ENCODE assay signal across 25 cellular contexts in the genomic region with DNA sequence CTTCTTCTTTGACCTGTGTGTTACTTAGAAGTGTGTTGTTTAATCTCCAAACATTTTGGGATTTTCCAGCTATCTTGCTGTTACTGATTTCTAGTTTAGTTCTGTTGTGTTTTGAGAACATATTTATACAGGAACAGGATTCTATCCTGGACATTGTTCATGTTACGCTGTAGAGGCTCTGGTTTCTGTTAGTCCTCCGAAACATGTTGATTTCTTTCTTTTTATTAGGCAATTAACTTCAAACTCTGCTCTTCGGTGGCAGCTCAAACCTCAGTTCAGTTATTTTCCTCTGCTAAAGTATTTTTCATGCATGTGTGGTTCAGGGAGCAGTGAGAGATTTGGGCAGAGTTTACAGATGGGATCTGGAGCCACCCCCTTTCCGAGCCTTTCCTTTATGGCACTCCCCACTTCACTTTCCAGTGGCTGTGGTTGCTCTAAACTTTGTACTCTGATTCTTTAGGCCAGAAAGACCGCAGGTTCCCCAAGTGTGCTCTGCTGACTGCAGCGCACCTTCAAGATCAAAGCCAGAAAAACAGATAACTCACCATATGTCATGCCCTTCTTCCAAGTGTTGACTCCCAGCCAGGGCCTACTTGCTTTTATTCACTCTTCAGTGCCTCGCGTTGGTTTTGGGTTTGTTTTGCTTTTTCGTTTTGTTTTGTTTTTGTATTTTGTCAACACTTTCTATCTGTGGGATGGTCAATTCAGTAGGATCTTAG.
DNase-seq lines count a peak whose midpoint lies in the region; TF ChIP-seq lines count a peak whose summit lies in the region.
"Had no signal": no experiment of that assay in that cellular context is flagged by ENCODE, and none has a peak within 500 bp of the region (broad histone marks: within the 10 kb centered on the region; RNA-seq: fewer than 3 reads in every experiment).

No MANE protein-coding gene starts in this region.

- no peak overlapping the region for H2BK120ac ChIP-seq in H9 (ENCODE audit: low read depth, low read length, poor library complexity, severe bottlenecking)

- no peak overlapping the region for H3K4me3 ChIP-seq in fibroblast of villous mesenchyme (ENCODE audit: low read depth, low read length)
- no peak overlapping the region for H3K4me3 ChIP-seq in parathyroid adenoma (ENCODE audit: low read depth, low read length)
- no peak overlapping the region for H3K4me3 ChIP-seq in ascending aorta
- H3K4me3 ChIP-seq: gastroesophageal sphincter, PC-9, suprapubic skin had no signal

- H3K79me2 ChIP-seq in parathyroid adenoma (no peaks in the 10 kb centered on the region), H9 (ENCODE audit: insufficient read depth, low read length) (no peaks in the 10 kb centered on the region)

- H3K27me3 Mint-ChIP-seq in H9 (ENCODE audit: low read depth): peaks cover 7% of the 10 kb centered on the region
- peaks cover 24% of the 10 kb centered on the region for H3K27me3 Mint-ChIP-seq in activated naive CD4-positive, alpha-beta T cell treated with anti-CD3 and anti-CD28 coated beads for 36 hours (ENCODE audit: low read depth)

- H2AK5ac ChIP-seq in H9 (ENCODE audit: insufficient read length, low read length): no peak overlapping the region

- H3K4me1 ChIP-seq in parathyroid adenoma (no peaks in the 10 kb centered on the region), H9 (ENCODE audit: insufficient read depth, low read length) (no peaks in the 10 kb centered on the region), ascending aorta (peaks cover 6 to 13% of the 10 kb centered on the region in 2 donors)

- no peak overlapping the region for H3K4me3 Mint-ChIP-seq in H9
- no peak overlapping the region for H3K4me3 Mint-ChIP-seq in activated naive CD4-positive, alpha-beta T cell treated with anti-CD3 and anti-CD28 coated beads for 36 hours
- H3K4me3 Mint-ChIP-seq: activated CD4-positive, alpha-beta T cell treated with anti-CD3 and anti-CD28 coated beads for 36 hours; activated naive CD4-positive, alpha-beta T cell treated with anti-CD3 and anti-CD28 coated beads, Interleukin-2, amount 10 ng/mL, durations not matched to agents 7 days and 5 days; activated T-cell treated with anti-CD3 and anti-CD28 coated beads, Interleukin-2, amount 50 U/mL, for 4 hours; CD8-positive, alpha-beta T cell; memory B cell; naive thymus-derived CD4-positive, alpha-beta T cell had no signal

- no peaks in the 10 kb centered on the region for H3K27me3 ChIP-seq in parathyroid adenoma (ENCODE audit: control insufficient read depth, insufficient read depth, low read length)
- H3K27me3 ChIP-seq in H9 (ENCODE audit: insufficient read depth, low read length): no peaks in the 10 kb centered on the region
- H3K27me3 ChIP-seq in ascending aorta: no peaks in the 10 kb centered on the region
- H3K27me3 ChIP-seq: gastroesophageal sphincter, suprapubic skin had no signal

- H2BK5ac ChIP-seq in H9 (ENCODE audit: insufficient read length, low read length): no peak overlapping the region

- no peaks in the 10 kb centered on the region for H3K9me3 ChIP-seq in parathyroid adenoma (ENCODE audit: control insufficient read depth, low read length)
- no peaks in the 10 kb centered on the region for H3K9me3 ChIP-seq in H9 (ENCODE audit: control insufficient read depth, low read depth, low read length)
- H3K9me3 ChIP-seq in ascending aorta: no peaks in the 10 kb centered on the region
- H3K9me3 ChIP-seq: gastroesophageal sphincter, suprapubic skin had no signal

- H2AFZ ChIP-seq in parathyroid adenoma (peak overlapping the region; percentile 1), H9 (ENCODE audit: low read length) (no peak overlapping the region)
- H2AFZ ChIP-seq: PC-9 had no signal

- H3K4me1 Mint-ChIP-seq in H9: peaks cover 5 to 9% of the 10 kb centered on the region in 2 experiments
- H3K4me1 Mint-ChIP-seq in activated naive CD4-positive, alpha-beta T cell treated with anti-CD3 and anti-CD28 coated beads for 36 hours (ENCODE audit: low read depth): no peaks in the 10 kb centered on the region
- H3K4me1 Mint-ChIP-seq: activated naive CD4-positive, alpha-beta T cell treated with anti-CD3 and anti-CD28 coated beads, Interleukin-2, amount 10 ng/mL, durations not matched to agents 7 days and 5 days had no signal

- H4K5ac ChIP-seq in H9 (ENCODE audit: insufficient read length, low read depth, low read length): no peak overlapping the region

- no peak overlapping the region for H3K4ac ChIP-seq in H9 (ENCODE audit: low read depth, low read length)

- no peaks in the 10 kb centered on the region for H3K79me1 ChIP-seq in H9 (ENCODE audit: insufficient read depth, low read depth, low read length, poor library complexity, severe bottlenecking)

- H3K36me3 Mint-ChIP-seq in H9 (ENCODE audit: insufficient read depth in 1 of 3, low read depth in 3 of 3): peaks cover under 1 to 8% (median 5%) of the 10 kb centered on the region in 3 experiments; a peak in 6 of 7 replicates
- H3K36me3 Mint-ChIP-seq in activated naive CD4-positive, alpha-beta T cell treated with anti-CD3 and anti-CD28 coated beads for 36 hours (ENCODE audit: low read depth): no peaks in the 10 kb centered on the region
- H3K36me3 Mint-ChIP-seq: CD8-positive, alpha-beta T cell had no signal

- no peak overlapping the region for H3T11ph ChIP-seq in H9 (ENCODE audit: low read length)

- H3K9ac ChIP-seq in parathyroid adenoma (no peak overlapping the region), H9 (ENCODE audit: extremely low read depth, insufficient read length, low read length) (no peak overlapping the region)

- H3K9me3 Mint-ChIP-seq in H9: peaks cover 21 to 23% of the 10 kb centered on the region in 2 experiments
- no peaks in the 10 kb centered on the region for H3K9me3 Mint-ChIP-seq in activated naive CD4-positive, alpha-beta T cell treated with anti-CD3 and anti-CD28 coated beads for 36 hours

- no peak overlapping the region for H2BK12ac ChIP-seq in H9 (ENCODE audit: insufficient read length, low read depth, low read length)

- H4K91ac ChIP-seq in H9 (ENCODE audit: insufficient read length, low read depth, low read length): no peak overlapping the region

- H3K27ac Mint-ChIP-seq in H9: no peak overlapping the region
- no peak overlapping the region for H3K27ac Mint-ChIP-seq in activated naive CD4-positive, alpha-beta T cell treated with anti-CD3 and anti-CD28 coated beads for 36 hours
- H3K27ac Mint-ChIP-seq: activated CD4-positive, alpha-beta T cell treated with anti-CD3 and anti-CD28 coated beads for 36 hours; activated naive CD4-positive, alpha-beta T cell treated with anti-CD3 and anti-CD28 coated beads, Interleukin-2, amount 10 ng/mL, durations not matched to agents 7 days and 5 days; CD8-positive, alpha-beta T cell; memory B cell; naive thymus-derived CD4-positive, alpha-beta T cell had no signal

- no CpG with 5 or more reads among the region's 9 CpGs for WGBS in H9 (ENCODE audit: extremely low coverage, insufficient read length, low lambda C conversion rate)

- H3K27ac ChIP-seq in parathyroid adenoma (no peak overlapping the region), H9 (ENCODE audit: insufficient read length, low read depth, low read length) (no peak overlapping the region), ascending aorta (no peak overlapping the region)
- H3K27ac ChIP-seq: PC-9, suprapubic skin had no signal

- no peaks in the 10 kb centered on the region for H3K23me2 ChIP-seq in H9 (ENCODE audit: insufficient read length, low read depth, low read length, poor library complexity, severe bottlenecking)

- no peak overlapping the region for H3K56ac ChIP-seq in H9 (ENCODE audit: insufficient read length, low read depth, low read length)

- CTCF ChIA-PET in activated naive CD4-positive, alpha-beta T cell treated with anti-CD3 and anti-CD28 coated beads for 36 hours (lab: Charles Lee): interaction anchor here (0.7 to 6.9 kb wide), 2 partner anchors 70 to 223 kb away, joined by 3 to 108 read pairs; no protein-coding TSS in a partner anchor

- H3K4me2 ChIP-seq in parathyroid adenoma (ENCODE audit: low read length): no peak overlapping the region
- no peak overlapping the region for H3K4me2 ChIP-seq in H9 (ENCODE audit: insufficient read depth, insufficient read length, low read length)
- H3K4me2 ChIP-seq: PC-9 had no signal

- H2BK20ac ChIP-seq in H9 (ENCODE audit: low read depth, low read length, poor library complexity, severe bottlenecking): no peak overlapping the region

- DNase-seq in NCI-H2171 treated with DMSO at 0.1 percent for 48 hours (lab: John Stamatoyannopoulos, UW): peak; percentile 4
- DNase-seq in NCI-H2171 (lab: John Stamatoyannopoulos, UW): no peak
- DNase-seq in fibroblast of villous mesenchyme (ENCODE audit: low read depth): peak; percentile 73
- DNase-seq in H9: no peak
- DNase-seq in activated naive CD4-positive, alpha-beta T cell treated with anti-CD3 and anti-CD28 coated beads for 36 hours: no peak
- no peak for DNase-seq in ascending aorta (ENCODE audit: low spot score in 2 of 2)
- DNase-seq in glomerular visceral epithelial cell (ENCODE audit: extremely low spot score): no peak
- DNase-seq: 8988T; activated CD4-positive, alpha-beta T cell treated with anti-CD3 and anti-CD28 coated beads for 36 hours; activated naive CD4-positive, alpha-beta T cell treated with anti-CD3 and anti-CD28 coated beads, Interleukin-2, amount 10 ng/mL, durations not matched to agents 7 days and 5 days; activated T-cell treated with anti-CD3 and anti-CD28 coated beads, Interleukin-2, amount 50 U/mL, for 4 hours; AML-193; CD8-positive, alpha-beta T cell; effector CD4-positive, alpha-beta T cell; naive thymus-derived CD4-positive, alpha-beta T cell; NCI-H187 treated with DMSO at 0.1 percent for 48 hours; NCI-H345; NCI-H82; PC-9; SHP77; stimulated activated CD4-positive, alpha-beta T cell treated with anti-CD3 and anti-CD28 coated beads, Interleukin-1b, Interleukin-23, amount 100 ng/mL, for 48 hours had no signal

- H4K8ac ChIP-seq in H9 (replicated peaks; ENCODE audit: insufficient read length, low read depth, low read length): no peak overlapping the region

- H3K23ac ChIP-seq in H9 (ENCODE audit: insufficient read length, low read depth, low read length): no peak overlapping the region

- no peaks in the 10 kb centered on the region for H4K20me1 ChIP-seq in H9 (ENCODE audit: control insufficient read depth, insufficient read depth, insufficient read length)

- intact Hi-C loops in activated naive CD4-positive, alpha-beta T cell treated with anti-CD3 and anti-CD28 coated beads for 36 hours (cut with micrococcal nuclease): no loop called here
- intact Hi-C loops in ascending aorta (cut with DNase I): no loop called here

- no peak overlapping the region for H3K14ac ChIP-seq in H9 (ENCODE audit: insufficient read depth, low read length)

- H2BK15ac ChIP-seq in H9 (ENCODE audit: low read depth, low read length): no peak overlapping the region

- H3K36me3 ChIP-seq in parathyroid adenoma (ENCODE audit: control insufficient read depth, insufficient read depth, low read length) (no peaks in the 10 kb centered on the region), ascending aorta (no peaks in the 10 kb centered on the region)
- H3K36me3 ChIP-seq: gastroesophageal sphincter, suprapubic skin had no signal

- TF ChIP-seq CTCF in fibroblast of villous mesenchyme (IDR thresholded peaks at IDR 0.05; ENCODE audit: insufficient read depth, low read depth, low read length) (no peak), parathyroid adenoma (IDR thresholded peaks at IDR 0.05) (no peak), H9 (conservative IDR thresholded peaks at IDR 0.05) (no peak), ascending aorta (IDR thresholded peaks at IDR 0.05) (no peak)

- no peak overlapping the region for H3K18ac ChIP-seq in H9 (ENCODE audit: insufficient read length, low read depth, low read length)

Comparison
In these comparisons a context has a peak if more than half of its experiments do, and no peak if none do; other contexts are left out.
1. DNase-seq: peak in NCI-H2171 treated with DMSO at 0.1 percent for 48 hours (single experiment) and fibroblast of villous mesenchyme (single experiment); none in NCI-H2171 (single experiment), H9 (single experiment), activated naive CD4-positive, alpha-beta T cell treated with anti-CD3 and anti-CD28 coated beads for 36 hours (single experiment), ascending aorta (0 of 2) and glomerular visceral epithelial cell (single experiment).